In the genomic region with DNA sequence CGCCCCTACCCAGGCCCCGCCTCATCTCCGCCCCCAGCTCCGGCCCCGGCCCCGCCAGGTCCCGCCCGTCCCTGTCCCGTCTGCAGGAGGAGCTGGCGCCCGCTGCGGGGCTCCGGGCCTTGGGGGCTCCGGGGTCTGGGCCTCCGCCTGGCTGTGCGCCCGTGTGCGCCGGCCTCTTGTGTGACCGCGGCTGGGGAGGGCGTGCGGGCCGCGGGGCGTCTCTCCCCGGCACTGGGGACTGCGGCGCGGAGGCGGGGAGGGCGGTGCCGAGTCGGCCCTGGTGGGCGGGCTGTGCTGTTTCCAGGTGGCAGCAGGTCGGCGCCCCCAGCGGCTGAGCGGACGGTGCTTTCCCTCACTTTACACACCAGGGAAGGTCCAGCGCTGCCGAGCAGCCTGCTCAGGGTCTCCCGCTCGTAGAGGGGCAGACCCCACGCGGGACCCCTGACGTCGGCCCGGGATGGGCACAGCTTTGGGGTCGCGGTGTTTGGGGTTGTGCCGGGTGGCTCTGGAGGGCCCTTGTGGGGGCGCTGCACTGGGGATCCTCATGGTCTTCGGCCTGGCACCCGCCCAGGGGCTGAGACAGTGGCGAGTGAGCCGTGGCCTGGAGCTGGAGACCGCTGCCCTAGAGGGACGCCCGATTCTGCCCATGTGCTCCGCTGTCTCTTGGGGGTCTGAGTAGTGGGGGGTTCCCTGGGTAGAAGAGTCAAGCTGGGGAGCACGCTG, we compare ENCODE assay signal across 1 cellular context.
TF ChIP-seq lines count a peak whose summit lies in the region.

No MANE protein-coding gene starts in this region.

TF ChIP-seq in K562, 482 proteins besides CTCF, POLR2A, EP300 and RAD21 (continued from another document and continues in another):
- TF ChIP-seq, protein P1, sequence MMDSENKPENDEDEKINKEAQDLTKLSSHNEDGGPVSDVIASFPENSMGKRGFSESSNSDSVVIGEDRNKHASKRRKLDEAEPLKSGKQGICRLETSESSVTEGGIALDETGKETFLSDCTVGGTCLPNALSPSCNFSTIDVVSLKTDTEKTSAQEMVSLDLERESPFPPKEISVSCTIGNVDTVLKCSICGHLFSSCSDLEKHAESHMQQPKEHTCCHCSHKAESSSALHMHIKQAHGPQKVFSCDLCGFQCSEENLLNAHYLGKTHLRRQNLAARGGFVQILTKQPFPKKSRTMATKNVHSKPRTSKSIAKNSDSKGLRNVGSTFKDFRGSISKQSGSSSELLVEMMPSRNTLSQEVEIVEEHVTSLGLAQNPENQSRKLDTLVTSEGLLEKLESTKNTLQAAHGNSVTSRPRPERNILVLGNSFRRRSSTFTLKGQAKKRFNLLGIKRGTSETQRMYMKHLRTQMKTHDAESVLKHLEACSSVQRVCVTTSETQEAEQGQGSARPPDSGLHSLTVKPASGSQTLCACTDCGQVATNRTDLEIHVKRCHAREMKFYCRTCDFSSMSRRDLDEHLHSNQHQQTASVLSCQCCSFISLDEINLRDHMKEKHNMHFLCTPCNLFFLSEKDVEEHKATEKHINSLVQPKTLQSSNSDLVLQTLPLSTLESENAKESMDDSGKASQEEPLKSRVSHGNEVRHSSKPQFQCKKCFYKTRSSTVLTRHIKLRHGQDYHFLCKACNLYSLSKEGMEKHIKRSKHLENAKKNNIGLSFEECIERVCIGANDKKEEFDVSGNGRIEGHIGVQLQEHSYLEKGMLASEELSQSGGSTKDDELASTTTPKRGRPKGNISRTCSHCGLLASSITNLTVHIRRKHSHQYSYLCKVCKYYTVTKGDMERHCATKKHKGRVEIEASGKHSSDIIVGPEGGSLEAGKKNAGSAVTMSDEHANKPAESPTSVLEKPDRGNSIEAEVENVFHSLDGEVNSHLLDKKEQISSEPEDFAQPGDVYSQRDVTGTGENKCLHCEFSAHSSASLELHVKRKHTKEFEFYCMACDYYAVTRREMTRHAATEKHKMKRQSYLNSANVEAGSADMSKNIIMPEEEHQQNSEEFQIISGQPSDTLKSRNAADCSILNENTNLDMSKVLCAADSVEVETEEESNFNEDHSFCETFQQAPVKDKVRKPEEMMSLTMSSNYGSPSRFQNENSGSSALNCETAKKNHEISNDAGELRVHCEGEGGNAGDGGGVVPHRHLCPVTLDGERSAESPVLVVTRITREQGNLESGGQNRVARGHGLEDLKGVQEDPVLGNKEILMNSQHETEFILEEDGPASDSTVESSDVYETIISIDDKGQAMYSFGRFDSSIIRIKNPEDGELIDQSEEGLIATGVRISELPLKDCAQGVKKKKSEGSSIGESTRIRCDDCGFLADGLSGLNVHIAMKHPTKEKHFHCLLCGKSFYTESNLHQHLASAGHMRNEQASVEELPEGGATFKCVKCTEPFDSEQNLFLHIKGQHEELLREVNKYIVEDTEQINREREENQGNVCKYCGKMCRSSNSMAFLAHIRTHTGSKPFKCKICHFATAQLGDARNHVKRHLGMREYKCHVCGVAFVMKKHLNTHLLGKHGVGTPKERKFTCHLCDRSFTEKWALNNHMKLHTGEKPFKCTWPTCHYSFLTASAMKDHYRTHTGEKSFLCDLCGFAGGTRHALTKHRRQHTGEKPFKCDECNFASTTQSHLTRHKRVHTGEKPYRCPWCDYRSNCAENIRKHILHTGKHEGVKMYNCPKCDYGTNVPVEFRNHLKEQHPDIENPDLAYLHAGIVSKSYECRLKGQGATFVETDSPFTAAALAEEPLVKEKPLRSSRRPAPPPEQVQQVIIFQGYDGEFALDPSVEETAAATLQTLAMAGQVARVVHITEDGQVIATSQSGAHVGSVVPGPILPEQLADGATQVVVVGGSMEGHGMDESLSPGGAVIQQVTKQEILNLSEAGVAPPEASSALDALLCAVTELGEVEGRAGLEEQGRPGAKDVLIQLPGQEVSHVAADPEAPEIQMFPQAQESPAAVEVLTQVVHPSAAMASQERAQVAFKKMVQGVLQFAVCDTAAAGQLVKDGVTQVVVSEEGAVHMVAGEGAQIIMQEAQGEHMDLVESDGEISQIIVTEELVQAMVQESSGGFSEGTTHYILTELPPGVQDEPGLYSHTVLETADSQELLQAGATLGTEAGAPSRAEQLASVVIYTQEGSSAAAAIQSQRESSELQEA (IDR thresholded peaks at IDR 0.05; ENCODE audit: low read depth): no peak
- TF ChIP-seq, protein P2, sequence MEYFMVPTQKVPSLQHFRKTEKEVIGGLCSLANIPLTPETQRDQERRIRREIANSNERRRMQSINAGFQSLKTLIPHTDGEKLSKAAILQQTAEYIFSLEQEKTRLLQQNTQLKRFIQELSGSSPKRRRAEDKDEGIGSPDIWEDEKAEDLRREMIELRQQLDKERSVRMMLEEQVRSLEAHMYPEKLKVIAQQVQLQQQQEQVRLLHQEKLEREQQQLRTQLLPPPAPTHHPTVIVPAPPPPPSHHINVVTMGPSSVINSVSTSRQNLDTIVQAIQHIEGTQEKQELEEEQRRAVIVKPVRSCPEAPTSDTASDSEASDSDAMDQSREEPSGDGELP (CRISPR knock-in tag; IDR thresholded peaks at IDR 0.05; ENCODE audit: borderline replicate concordance): peak; percentile 82
- TF ChIP-seq TEAD2 (tag; IDR thresholded peaks at IDR 0.05): no peak
- TF ChIP-seq MEIS2 (IDR thresholded peaks at IDR 0.05; ENCODE audit: partially characterized antibody): no peak
- TF ChIP-seq NCOA2 (IDR thresholded peaks at IDR 0.05; ENCODE audit: partially characterized antibody in 2 of 2): no peak
- TF ChIP-seq, protein P3, sequence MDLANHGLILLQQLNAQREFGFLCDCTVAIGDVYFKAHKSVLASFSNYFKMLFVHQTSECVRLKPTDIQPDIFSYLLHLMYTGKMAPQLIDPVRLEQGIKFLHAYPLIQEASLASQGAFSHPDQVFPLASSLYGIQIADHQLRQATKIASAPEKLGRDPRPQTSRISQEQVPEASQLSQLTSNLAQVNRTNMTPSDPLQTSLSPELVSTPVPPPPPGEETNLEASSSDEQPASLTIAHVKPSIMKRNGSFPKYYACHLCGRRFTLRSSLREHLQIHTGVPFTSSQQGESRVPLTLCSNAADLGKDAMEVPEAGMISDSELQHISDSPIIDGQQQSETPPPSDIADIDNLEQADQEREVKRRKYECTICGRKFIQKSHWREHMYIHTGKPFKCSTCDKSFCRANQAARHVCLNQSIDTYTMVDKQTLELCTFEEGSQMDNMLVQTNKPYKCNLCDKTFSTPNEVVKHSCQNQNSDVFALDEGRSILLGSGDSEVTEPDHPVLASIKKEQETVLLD (IDR thresholded peaks at IDR 0.05): no peak
- TF ChIP-seq LEF1 (IDR thresholded peaks at IDR 0.05): no peak
- TF ChIP-seq, protein P4, sequence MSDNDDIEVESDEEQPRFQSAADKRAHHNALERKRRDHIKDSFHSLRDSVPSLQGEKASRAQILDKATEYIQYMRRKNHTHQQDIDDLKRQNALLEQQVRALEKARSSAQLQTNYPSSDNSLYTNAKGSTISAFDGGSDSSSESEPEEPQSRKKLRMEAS (CRISPR knock-in tag; IDR thresholded peaks at IDR 0.05): peak; percentile 53
- no peak for TF ChIP-seq JUN (IDR thresholded peaks at IDR 0.05; ENCODE audit: borderline replicate concordance, low read depth, low read length)
- no peak for TF ChIP-seq JUN (CRISPR knock-in tag; IDR thresholded peaks at IDR 0.05; ENCODE audit: borderline replicate concordance)
- no peak for TF ChIP-seq L3MBTL2 (IDR thresholded peaks at IDR 0.05)
- no peak for TF ChIP-seq TAF15 (IDR thresholded peaks at IDR 0.05; ENCODE audit: low read depth, low read length)
- TF ChIP-seq NFXL1 (CRISPR knock-in tag; IDR thresholded peaks at IDR 0.05): no peak
- TF ChIP-seq, protein P5, sequence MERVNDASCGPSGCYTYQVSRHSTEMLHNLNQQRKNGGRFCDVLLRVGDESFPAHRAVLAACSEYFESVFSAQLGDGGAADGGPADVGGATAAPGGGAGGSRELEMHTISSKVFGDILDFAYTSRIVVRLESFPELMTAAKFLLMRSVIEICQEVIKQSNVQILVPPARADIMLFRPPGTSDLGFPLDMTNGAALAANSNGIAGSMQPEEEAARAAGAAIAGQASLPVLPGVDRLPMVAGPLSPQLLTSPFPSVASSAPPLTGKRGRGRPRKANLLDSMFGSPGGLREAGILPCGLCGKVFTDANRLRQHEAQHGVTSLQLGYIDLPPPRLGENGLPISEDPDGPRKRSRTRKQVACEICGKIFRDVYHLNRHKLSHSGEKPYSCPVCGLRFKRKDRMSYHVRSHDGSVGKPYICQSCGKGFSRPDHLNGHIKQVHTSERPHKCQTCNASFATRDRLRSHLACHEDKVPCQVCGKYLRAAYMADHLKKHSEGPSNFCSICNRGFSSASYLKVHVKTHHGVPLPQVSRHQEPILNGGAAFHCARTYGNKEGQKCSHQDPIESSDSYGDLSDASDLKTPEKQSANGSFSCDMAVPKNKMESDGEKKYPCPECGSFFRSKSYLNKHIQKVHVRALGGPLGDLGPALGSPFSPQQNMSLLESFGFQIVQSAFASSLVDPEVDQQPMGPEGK (CRISPR knock-in tag; IDR thresholded peaks at IDR 0.05; ENCODE audit: borderline replicate concordance): no peak
- TF ChIP-seq, protein P6, sequence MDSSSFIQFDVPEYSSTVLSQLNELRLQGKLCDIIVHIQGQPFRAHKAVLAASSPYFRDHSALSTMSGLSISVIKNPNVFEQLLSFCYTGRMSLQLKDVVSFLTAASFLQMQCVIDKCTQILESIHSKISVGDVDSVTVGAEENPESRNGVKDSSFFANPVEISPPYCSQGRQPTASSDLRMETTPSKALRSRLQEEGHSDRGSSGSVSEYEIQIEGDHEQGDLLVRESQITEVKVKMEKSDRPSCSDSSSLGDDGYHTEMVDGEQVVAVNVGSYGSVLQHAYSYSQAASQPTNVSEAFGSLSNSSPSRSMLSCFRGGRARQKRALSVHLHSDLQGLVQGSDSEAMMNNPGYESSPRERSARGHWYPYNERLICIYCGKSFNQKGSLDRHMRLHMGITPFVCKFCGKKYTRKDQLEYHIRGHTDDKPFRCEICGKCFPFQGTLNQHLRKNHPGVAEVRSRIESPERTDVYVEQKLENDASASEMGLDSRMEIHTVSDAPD (CRISPR knock-in tag; IDR thresholded peaks at IDR 0.05): no peak
- 0 out of 2 replicates have a peak, but pooled peaks have one; percentile 42 for TF ChIP-seq CREM (IDR thresholded peaks at IDR 0.05; ENCODE audit: low read depth)
- TF ChIP-seq, protein P7, sequence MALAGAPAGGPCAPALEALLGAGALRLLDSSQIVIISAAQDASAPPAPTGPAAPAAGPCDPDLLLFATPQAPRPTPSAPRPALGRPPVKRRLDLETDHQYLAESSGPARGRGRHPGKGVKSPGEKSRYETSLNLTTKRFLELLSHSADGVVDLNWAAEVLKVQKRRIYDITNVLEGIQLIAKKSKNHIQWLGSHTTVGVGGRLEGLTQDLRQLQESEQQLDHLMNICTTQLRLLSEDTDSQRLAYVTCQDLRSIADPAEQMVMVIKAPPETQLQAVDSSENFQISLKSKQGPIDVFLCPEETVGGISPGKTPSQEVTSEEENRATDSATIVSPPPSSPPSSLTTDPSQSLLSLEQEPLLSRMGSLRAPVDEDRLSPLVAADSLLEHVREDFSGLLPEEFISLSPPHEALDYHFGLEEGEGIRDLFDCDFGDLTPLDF (CRISPR knock-in tag; IDR thresholded peaks at IDR 0.05): no peak
- TF ChIP-seq SRF (CRISPR knock-in tag; IDR thresholded peaks at IDR 0.05): no peak
- no peak for TF ChIP-seq FOXM1 (IDR thresholded peaks at IDR 0.05; ENCODE audit: low read depth)
- 0 out of 2 replicates have a peak, but pooled peaks have one; percentile 70 for TF ChIP-seq FOXM1 (CRISPR knock-in tag; IDR thresholded peaks at IDR 0.05; ENCODE audit: low read depth)
- TF ChIP-seq ZBTB7A (IDR thresholded peaks at IDR 0.05; ENCODE audit: borderline replicate concordance, control insufficient read depth, low read depth, low read length): peak; percentile 85
- no peak for TF ChIP-seq BRCA1 (IDR thresholded peaks at IDR 0.05)
- no peak for TF ChIP-seq BRCA1 (CRISPR knock-in tag; IDR thresholded peaks at IDR 0.05)
- TF ChIP-seq FIP1L1 (IDR thresholded peaks at IDR 0.05; ENCODE audit: low read depth, low read length, poor library complexity, severe bottlenecking): peak; percentile 35
- peak in 1 of 3 experiments; percentile 19 for TF ChIP-seq YY1 (IDR thresholded peaks at IDR 0.05; ENCODE audit: borderline replicate concordance in 1 of 3, control insufficient read depth in 1 of 3, extremely low read depth in 1 of 3, insufficient read depth in 3 of 3, insufficient read length in 1 of 3, insufficient replicate concordance in 2 of 3, low read depth in 1 of 3, low read length in 2 of 3)
- no peak for TF ChIP-seq NFE2 (IDR thresholded peaks at IDR 0.05; ENCODE audit: low read depth)
- TF ChIP-seq, protein P8, sequence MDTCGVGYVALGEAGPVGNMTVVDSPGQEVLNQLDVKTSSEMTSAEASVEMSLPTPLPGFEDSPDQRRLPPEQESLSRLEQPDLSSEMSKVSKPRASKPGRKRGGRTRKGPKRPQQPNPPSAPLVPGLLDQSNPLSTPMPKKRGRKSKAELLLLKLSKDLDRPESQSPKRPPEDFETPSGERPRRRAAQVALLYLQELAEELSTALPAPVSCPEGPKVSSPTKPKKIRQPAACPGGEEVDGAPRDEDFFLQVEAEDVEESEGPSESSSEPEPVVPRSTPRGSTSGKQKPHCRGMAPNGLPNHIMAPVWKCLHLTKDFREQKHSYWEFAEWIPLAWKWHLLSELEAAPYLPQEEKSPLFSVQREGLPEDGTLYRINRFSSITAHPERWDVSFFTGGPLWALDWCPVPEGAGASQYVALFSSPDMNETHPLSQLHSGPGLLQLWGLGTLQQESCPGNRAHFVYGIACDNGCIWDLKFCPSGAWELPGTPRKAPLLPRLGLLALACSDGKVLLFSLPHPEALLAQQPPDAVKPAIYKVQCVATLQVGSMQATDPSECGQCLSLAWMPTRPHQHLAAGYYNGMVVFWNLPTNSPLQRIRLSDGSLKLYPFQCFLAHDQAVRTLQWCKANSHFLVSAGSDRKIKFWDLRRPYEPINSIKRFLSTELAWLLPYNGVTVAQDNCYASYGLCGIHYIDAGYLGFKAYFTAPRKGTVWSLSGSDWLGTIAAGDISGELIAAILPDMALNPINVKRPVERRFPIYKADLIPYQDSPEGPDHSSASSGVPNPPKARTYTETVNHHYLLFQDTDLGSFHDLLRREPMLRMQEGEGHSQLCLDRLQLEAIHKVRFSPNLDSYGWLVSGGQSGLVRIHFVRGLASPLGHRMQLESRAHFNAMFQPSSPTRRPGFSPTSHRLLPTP (IDR thresholded peaks at IDR 0.05; ENCODE audit: borderline replicate concordance, extremely low read depth, insufficient read length): no peak
- no peak for TF ChIP-seq TAF9B (IDR thresholded peaks at IDR 0.05; ENCODE audit: partially characterized antibody)
- TF ChIP-seq KDM4B (IDR thresholded peaks at IDR 0.05; ENCODE audit: borderline replicate concordance in 2 of 2, low read depth in 1 of 2): no peak
- no peak for TF ChIP-seq POLR2B (IDR thresholded peaks at IDR 0.05; ENCODE audit: low read depth, partially characterized antibody)
- no peak for TF ChIP-seq ZNF695 (CRISPR knock-in tag; IDR thresholded peaks at IDR 0.05)
- no peak for TF ChIP-seq MCM3 (IDR thresholded peaks at IDR 0.05)
- TF ChIP-seq, protein P9, sequence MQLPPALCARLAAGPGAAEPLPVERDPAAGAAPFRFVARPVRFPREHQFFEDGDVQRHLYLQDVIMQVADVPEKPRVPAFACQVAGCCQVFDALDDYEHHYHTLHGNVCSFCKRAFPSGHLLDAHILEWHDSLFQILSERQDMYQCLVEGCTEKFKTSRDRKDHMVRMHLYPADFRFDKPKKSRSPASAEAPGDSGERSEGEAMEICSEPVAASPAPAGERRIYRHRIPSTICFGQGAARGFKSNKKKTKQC (CRISPR knock-in tag; IDR thresholded peaks at IDR 0.05): no peak
